In the genomic region with DNA sequence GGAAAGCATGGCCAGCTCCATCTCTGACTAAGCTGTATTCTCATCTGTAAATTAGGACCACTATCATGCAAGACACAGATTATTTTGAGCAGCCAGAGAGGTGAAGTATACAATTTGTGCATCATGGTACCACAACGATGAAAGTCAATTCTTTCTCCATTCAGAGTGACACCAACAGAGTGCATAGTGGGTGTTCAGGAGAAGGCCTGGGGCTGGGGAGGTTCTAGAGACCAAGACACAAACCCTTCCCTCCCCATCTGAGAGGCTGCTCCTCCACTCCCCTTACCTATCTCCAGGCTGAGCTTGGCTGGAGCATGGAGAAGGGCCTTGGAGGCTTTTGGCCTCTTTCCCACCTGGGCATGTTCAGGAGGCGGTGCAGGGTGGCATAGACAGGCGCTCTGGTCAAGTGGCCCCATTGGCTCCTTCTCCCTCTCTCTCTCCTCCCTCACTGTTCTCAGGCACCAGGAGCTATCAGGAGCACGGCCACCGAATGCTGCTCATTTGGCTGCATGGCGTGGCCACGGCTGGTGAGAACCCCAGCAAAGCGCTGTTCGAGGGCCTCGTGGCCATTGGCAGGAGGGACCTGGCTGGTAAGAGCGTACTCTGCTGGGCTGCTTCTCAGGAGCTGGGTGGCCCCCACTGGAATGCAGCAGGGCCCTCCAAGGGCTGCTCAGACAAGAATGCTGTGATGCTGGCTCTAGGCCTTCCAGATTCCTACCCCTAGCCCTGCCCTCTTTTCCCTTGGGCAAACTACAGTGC, we compare ENCODE assay signal across 19 cellular contexts. TPM values are rescaled to one million over a fixed set of nuclear protein-coding genes. Genes with fewer than 3 reads are reported as not detected.
A peak's percentile ranks its signal among the peaks of the same experiment; 100 is the strongest.
DNase-seq lines count a peak whose midpoint lies in the region; ATAC-seq, FAIRE-seq and TF ChIP-seq lines count a peak whose summit lies in the region.
"Had no signal": no experiment of that assay in that cellular context is flagged by ENCODE, and none has a peak within 500 bp of the region (broad histone marks: within the 10 kb centered on the region; RNA-seq: fewer than 3 reads in every experiment).

No MANE protein-coding gene starts in this region.

- H2AFZ ChIP-seq in Karpas-422 (ENCODE audit: low read length) (no peak overlapping the region), HepG2 (ENCODE audit: low read length) (no peak overlapping the region)

- H3K4me3 ChIP-seq in Karpas-422 (ENCODE audit: low read length), result no peak overlapping the region
- no peak overlapping the region for H3K4me3 ChIP-seq in HepG2 (replicated peaks in 1 of 3; ENCODE audit: insufficient read depth in 1 of 3, low read depth in 2 of 3, low read length in 3 of 3)
- no peak overlapping the region for H3K4me3 ChIP-seq in Caco-2 (ENCODE audit: low read depth, low read length)
- H3K4me3 ChIP-seq: esophagus muscularis mucosa had no signal

- no peaks in the 10 kb centered on the region for H3K9me3 ChIP-seq in Karpas-422 (ENCODE audit: low read length)
- H3K9me3 ChIP-seq in HepG2 (ENCODE audit: low read length), result no peaks in the 10 kb centered on the region
- no peaks in the 10 kb centered on the region for H3K9me3 ChIP-seq in Caco-2
- H3K9me3 ChIP-seq: esophagus muscularis mucosa had no signal

- in situ Hi-C loops in HepG2 (cut with HindIII; ENCODE audit: extremely low pct_ligation_motif_present, low pct_unique_long_range_greater_than_20kb), result no loop called here

- POLR2A ChIA-PET in HepG2 (lab: Yijun Ruan, JAX), result no interaction called here
- POLR2A ChIA-PET in Caco-2 (lab: Charles Lee), result no interaction called here

- H3K4me2 ChIP-seq in Karpas-422 (ENCODE audit: low read depth, low read length, poor library complexity, severe bottlenecking) (no peak overlapping the region), HepG2 (ENCODE audit: low read depth, low read length) (no peak overlapping the region)

- H3K9me3 Mint-ChIP-seq in stimulated activated memory B cell treated with anti-CD40 and anti-IgM and Interleukin-4, amounts not matched to agents 10 μg/mL and 1 μg/mL and 100 μg/mL, for 72 hours, result peaks cover 32% of the 10 kb centered on the region
- peaks cover 36% of the 10 kb centered on the region for H3K9me3 Mint-ChIP-seq in Caco-2 (ENCODE audit: unreplicated experiment)
- H3K9me3 Mint-ChIP-seq in activated T-helper 2 cell treated with anti-CD3 and anti-CD28 coated beads, Interferon-gamma antibody, Interleukin-2, Interleukin-4, amounts not matched to agents 10 μg/mL and 5 μg/mL and 100 μg/mL, durations not matched to agents 14 hours and 24 hours and 36 hours, result no peaks in the 10 kb centered on the region
- H3K9me3 Mint-ChIP-seq: activated naive CD4-positive, alpha-beta T cell treated with anti-CD3 and anti-CD28 coated beads for 36 hours had no signal

- no peak overlapping the region for H3K4me3 Mint-ChIP-seq in stimulated activated memory B cell treated with anti-CD40 and anti-IgM and Interleukin-4, amounts not matched to agents 10 μg/mL and 1 μg/mL and 100 μg/mL, for 72 hours
- H3K4me3 Mint-ChIP-seq in Caco-2 (ENCODE audit: unreplicated experiment), result no peak overlapping the region
- H3K4me3 Mint-ChIP-seq in activated T-helper 2 cell treated with anti-CD3 and anti-CD28 coated beads, Interferon-gamma antibody, Interleukin-2, Interleukin-4, amounts not matched to agents 10 μg/mL and 5 μg/mL and 100 μg/mL, durations not matched to agents 14 hours and 24 hours and 36 hours (ENCODE audit: low read depth), result no peak overlapping the region
- H3K4me3 Mint-ChIP-seq: activated naive CD4-positive, alpha-beta T cell treated with anti-CD3 and anti-CD28 coated beads for 36 hours had no signal

- H3K4me1 ChIP-seq in Karpas-422 (ENCODE audit: low read length) (no peaks in the 10 kb centered on the region), HepG2 (ENCODE audit: insufficient read depth, low read length) (0 out of 2 replicates have a peak, but pooled peaks cover 7% of the 10 kb centered on the region), Caco-2 (no peaks in the 10 kb centered on the region)
- H3K4me1 ChIP-seq: esophagus muscularis mucosa had no signal

- no peak for TF ChIP-seq RAD21 in HepG2 (CRISPR knock-in tag; IDR thresholded peaks at IDR 0.05)

- H4K20me1 ChIP-seq in Karpas-422 (ENCODE audit: insufficient read depth, low read depth, low read length) (no peaks in the 10 kb centered on the region), HepG2 (ENCODE audit: insufficient read depth, low read length) (no peaks in the 10 kb centered on the region)

- H3K27ac ChIP-seq in Karpas-422 (ENCODE audit: low read length) (no peak overlapping the region), HepG2 (ENCODE audit: extremely low read length, insufficient read depth, low read length) (no peak overlapping the region), substantia nigra (ENCODE audit: low read depth, low read length, poor library complexity, severe bottlenecking) (no peak overlapping the region)
- H3K27ac ChIP-seq: 22Rv1, esophagus muscularis mucosa had no signal

- BruUV-seq in HepG2 (replicated peaks; lab: Mats Ljungman, UMichigan) (no TSS peak), Caco-2 (replicated peaks; lab: Mats Ljungman, UMichigan) (no TSS peak)

- TF ChIP-seq POLR2A in HepG2 (IDR thresholded peaks at IDR 0.05; ENCODE audit: insufficient read depth in 1 of 2, low read depth in 2 of 2, low read length in 2 of 2), result no peak

- H3K27me3 ChIP-seq in Karpas-422 (ENCODE audit: low read length) (no peaks in the 10 kb centered on the region), HepG2 (ENCODE audit: control insufficient read depth in 1 of 2, insufficient read depth in 2 of 2, low read length in 2 of 2) (no peaks in the 10 kb centered on the region), Caco-2 (replicated peaks; ENCODE audit: control insufficient read depth, insufficient read depth, low read length) (no peaks in the 10 kb centered on the region)
- H3K27me3 ChIP-seq: esophagus muscularis mucosa had no signal

- CTCF ChIA-PET in HepG2 (lab: Yijun Ruan, JAX; ENCODE audit: low intra/inter-chr PET ratio, low total read pairs), result no interaction called here
- CTCF ChIA-PET in Caco-2 (lab: Charles Lee), result no interaction called here

- no peak for FAIRE-seq in HepG2 (lab: Jason Lieb, UNC)
- FAIRE-seq: H1 had no signal

- DNase-seq in NCI-H2029 (lab: John Stamatoyannopoulos, UW) (peak; percentile 5), NCI-H2029 treated with DMSO at 0.1 percent for 48 hours (lab: John Stamatoyannopoulos, UW) (no peak), Karpas-422 (peak; percentile 47), HepG2 (ENCODE audit: low spot score) (no peak), Caco-2 (no peak), substantia nigra (lab: John Stamatoyannopoulos, UW) (no peak)
- no peak for DNase-seq in activated T-helper 2 cell treated with anti-CD3 and anti-CD28 coated beads, Interferon-gamma antibody, Interleukin-2, Interleukin-4, amounts not matched to agents 10 μg/mL and 5 μg/mL and 100 μg/mL, durations not matched to agents 14 hours and 24 hours and 36 hours (ENCODE audit: low spot score)
- DNase-seq: activated CD4-positive, alpha-beta T cell treated with anti-CD3 and anti-CD28 coated beads, Interleukin-2, amount 50 U/mL, for 1 hour; activated naive CD4-positive, alpha-beta T cell treated with anti-CD3 and anti-CD28 coated beads for 36 hours; aorta; cerebellar nuclear complex; effector CD4-positive, alpha-beta T cell; NCI-H1694; occipital lobe; stimulated activated naive CD4-positive, alpha-beta T cell had no signal

- H3K9me2 ChIP-seq in Karpas-422 (replicated peaks; ENCODE audit: insufficient read depth, low read length), result no peaks in the 10 kb centered on the region

- WGBS in HepG2 (ENCODE audit: low lambda C conversion rate), result 84% methylated on average over 9 of the region's 11 CpGs

- H3K36me3 Mint-ChIP-seq in stimulated activated memory B cell treated with anti-CD40 and anti-IgM and Interleukin-4, amounts not matched to agents 10 μg/mL and 1 μg/mL and 100 μg/mL, for 72 hours, result peaks cover 28% of the 10 kb centered on the region
- H3K36me3 Mint-ChIP-seq in Caco-2 (ENCODE audit: insufficient read depth, unreplicated experiment), result peaks cover 6% of the 10 kb centered on the region
- H3K36me3 Mint-ChIP-seq in activated T-helper 2 cell treated with anti-CD3 and anti-CD28 coated beads, Interferon-gamma antibody, Interleukin-2, Interleukin-4, amounts not matched to agents 10 μg/mL and 5 μg/mL and 100 μg/mL, durations not matched to agents 14 hours and 24 hours and 36 hours (ENCODE audit: low read depth), result no peaks in the 10 kb centered on the region

- H3K27ac Mint-ChIP-seq in stimulated activated memory B cell treated with anti-CD40 and anti-IgM and Interleukin-4, amounts not matched to agents 10 μg/mL and 1 μg/mL and 100 μg/mL, for 72 hours, result peak overlapping the region; percentile 36
- H3K27ac Mint-ChIP-seq in Caco-2 (ENCODE audit: unreplicated experiment), result no peak overlapping the region
- H3K27ac Mint-ChIP-seq in activated T-helper 2 cell treated with anti-CD3 and anti-CD28 coated beads, Interferon-gamma antibody, Interleukin-2, Interleukin-4, amounts not matched to agents 10 μg/mL and 5 μg/mL and 100 μg/mL, durations not matched to agents 14 hours and 24 hours and 36 hours, result no peak overlapping the region
- H3K27ac Mint-ChIP-seq: activated naive CD4-positive, alpha-beta T cell treated with anti-CD3 and anti-CD28 coated beads for 36 hours had no signal

- no peaks in the 10 kb centered on the region for H3K27me3 Mint-ChIP-seq in stimulated activated memory B cell treated with anti-CD40 and anti-IgM and Interleukin-4, amounts not matched to agents 10 μg/mL and 1 μg/mL and 100 μg/mL, for 72 hours
- no peaks in the 10 kb centered on the region for H3K27me3 Mint-ChIP-seq in Caco-2 (ENCODE audit: insufficient read depth, unreplicated experiment)
- no peaks in the 10 kb centered on the region for H3K27me3 Mint-ChIP-seq in activated T-helper 2 cell treated with anti-CD3 and anti-CD28 coated beads, Interferon-gamma antibody, Interleukin-2, Interleukin-4, amounts not matched to agents 10 μg/mL and 5 μg/mL and 100 μg/mL, durations not matched to agents 14 hours and 24 hours and 36 hours (ENCODE audit: low read depth)

- H3K4me1 Mint-ChIP-seq in stimulated activated memory B cell treated with anti-CD40 and anti-IgM and Interleukin-4, amounts not matched to agents 10 μg/mL and 1 μg/mL and 100 μg/mL, for 72 hours, result peaks cover 38% of the 10 kb centered on the region
- peaks cover 24% of the 10 kb centered on the region for H3K4me1 Mint-ChIP-seq in Caco-2 (ENCODE audit: low read depth, unreplicated experiment)
- no peaks in the 10 kb centered on the region for H3K4me1 Mint-ChIP-seq in activated T-helper 2 cell treated with anti-CD3 and anti-CD28 coated beads, Interferon-gamma antibody, Interleukin-2, Interleukin-4, amounts not matched to agents 10 μg/mL and 5 μg/mL and 100 μg/mL, durations not matched to agents 14 hours and 24 hours and 36 hours (ENCODE audit: low read depth)

- H3K79me2 ChIP-seq in Karpas-422 (ENCODE audit: low read length), result no peaks in the 10 kb centered on the region
- H3K79me2 ChIP-seq in HepG2 (ENCODE audit: insufficient read depth, low read length), result no peaks in the 10 kb centered on the region

- TF ChIP-seq EP300 in HepG2 (IDR thresholded peaks at IDR 0.05; ENCODE audit: low read depth in 2 of 2, low read length in 2 of 2), result no peak
- no peak for TF ChIP-seq EP300 in HepG2 (CRISPR knock-in tag; IDR thresholded peaks at IDR 0.05; ENCODE audit: borderline replicate concordance)

- TF ChIP-seq CTCF in HepG2 (CRISPR knock-in tag; IDR thresholded peaks at IDR 0.05), result no peak
- no peak for TF ChIP-seq CTCF in Caco-2 (IDR thresholded peaks at IDR 0.05; ENCODE audit: insufficient read depth in 1 of 2, low read depth in 1 of 2, low read length in 1 of 2, severe bottlenecking in 1 of 2, unreplicated experiment in 1 of 2)

- H3K36me3 ChIP-seq in Karpas-422 (ENCODE audit: insufficient read depth, low read length) (no peaks in the 10 kb centered on the region), HepG2 (replicated peaks in 1 of 2; ENCODE audit: control insufficient read depth in 1 of 2, insufficient read depth in 2 of 2, low read length in 2 of 2) (no peaks in the 10 kb centered on the region), Caco-2 (ENCODE audit: control insufficient read depth, insufficient read depth, low read length) (no peaks in the 10 kb centered on the region)

- intact Hi-C loops in HepG2 (cut with micrococcal nuclease; ENCODE audit: unreplicated experiment) (no loop called here), Caco-2 (cut with micrococcal nuclease; ENCODE audit: unreplicated experiment) (loop anchor here (10.0 kb wide), 1 partner anchor 85 kb away; no protein-coding TSS in a partner anchor)
- intact Hi-C loops in activated T-helper 2 cell treated with anti-CD3 and anti-CD28 coated beads, Interferon-gamma antibody, Interleukin-2, Interleukin-4, amounts not matched to agents 10 μg/mL and 5 μg/mL and 100 μg/mL, durations not matched to agents 14 hours and 24 hours and 36 hours (cut with micrococcal nuclease), result no loop called here

- ATAC-seq in HepG2, result peak; percentile 50
- peak; percentile 41 for ATAC-seq in stimulated activated memory B cell treated with anti-CD40 and anti-IgM and Interleukin-4, amounts not matched to agents 10 μg/mL and 1 μg/mL and 100 μg/mL, for 72 hours

- no peak overlapping the region for H3K9ac ChIP-seq in Karpas-422 (ENCODE audit: low read length)
- H3K9ac ChIP-seq in HepG2 (ENCODE audit: insufficient read depth, low read depth, low read length), result no peak overlapping the region

RNA-seq across cellular contexts. Expression of a gene that starts 37.9 kb away (rescaled TPM):
- 1.8 TPM in 2 replicates for total RNA-seq in Karpas-422 (2014; rRNA removed; shearing (Covaris generic); ENCODE audit: low replicate concordance)
- total RNA-seq in HepG2 (2016; rRNA removed; fragmentation: Illumina TruSeq; extraction: Trizol) (0.11 TPM in 2 replicates), Caco-2 (2022) (1.3 and 1.6 TPM in 2 replicates)
- total RNA-seq in HepG2 (2016; cell fraction: cytosol; rRNA removed; fragmentation: Illumina TruSeq; extraction: Trizol; ENCODE audit: low read depth), result not detected in 2 replicates
- 0.09 TPM in 1 of 2 replicates, not detected in the other for total RNA-seq in HepG2 (2016; cell fraction: insoluble cytoplasmic fraction; rRNA removed; fragmentation: Illumina TruSeq; extraction: Trizol)
- total RNA-seq in HepG2 (2016; cell fraction: membrane; rRNA removed; fragmentation: Illumina TruSeq; extraction: Trizol), result not detected in 2 replicates
- not detected in 2 replicates for total RNA-seq in HepG2 (2016; cell fraction: nucleus; rRNA removed; fragmentation: Illumina TruSeq; extraction: Trizol)
- 0.17 and 0.48 TPM in 2 replicates for polyA plus RNA-seq in HepG2 (2011; rRNA removed)
- 0.19 and 0.23 TPM in 2 replicates for polyA plus RNA-seq in HepG2 (2011; cell fraction: cytosol; rRNA removed)
- 1.3 and 1.5 TPM in 2 replicates for polyA plus RNA-seq in HepG2 (2011; cell fraction: nucleus; rRNA removed)
- polyA plus RNA-seq in HepG2 (2012), result 0.21 and 0.31 TPM in 2 replicates
- not detected in 2 replicates for polyA plus RNA-seq in HepG2 (2016; cell fraction: cytosol; fragmentation: Illumina TruSeq; extraction: Trizol; ENCODE audit: low read depth)
- polyA plus RNA-seq in HepG2 (2016; cell fraction: insoluble cytoplasmic fraction; fragmentation: Illumina TruSeq; extraction: Trizol; ENCODE audit: low read depth), result not detected in 2 replicates
- polyA plus RNA-seq in HepG2 (2016; cell fraction: membrane; fragmentation: Illumina TruSeq; extraction: Trizol; ENCODE audit: low read depth), result not detected in 2 replicates
- polyA plus RNA-seq in HepG2 (2016; cell fraction: nucleus; fragmentation: Illumina TruSeq; extraction: Trizol; ENCODE audit: insufficient read depth, low read depth), result not detected in 2 replicates
- polyA minus RNA-seq in HepG2 (2011; rRNA and poly(A)+ RNA removed; ENCODE audit: low replicate concordance), result 0.40 TPM in 2 replicates
- not detected in 2 replicates for polyA minus RNA-seq in HepG2 (2011; cell fraction: cytosol; rRNA and poly(A)+ RNA removed)
- polyA minus RNA-seq in HepG2 (2011; cell fraction: nucleus; rRNA and poly(A)+ RNA removed), result not detected in 2 replicates
- total RNA-seq in activated T-helper 2 cell treated with anti-CD3 and anti-CD28 coated beads, Interferon-gamma antibody, Interleukin-2, Interleukin-4, amounts not matched to agents 10 μg/mL and 5 μg/mL and 100 μg/mL, durations not matched to agents 14 hours and 24 hours and 36 hours, result 2.2 and 2.5 TPM in 2 replicates

RNA-seq across cellular contexts. Expression of a gene that starts 40.2 kb away (rescaled TPM):
- 93.0 and 111 TPM in 2 replicates for total RNA-seq in Karpas-422 (2014; rRNA removed; shearing (Covaris generic); ENCODE audit: low replicate concordance)
- total RNA-seq in HepG2 (2016; rRNA removed; fragmentation: Illumina TruSeq; extraction: Trizol) (42.4 and 53.0 TPM in 2 replicates), Caco-2 (2022) (69.4 and 72.9 TPM in 2 replicates)
- total RNA-seq in HepG2 (2016; cell fraction: cytosol; rRNA removed; fragmentation: Illumina TruSeq; extraction: Trizol; ENCODE audit: low read depth), result 56.6 and 57.5 TPM in 2 replicates
- total RNA-seq in HepG2 (2016; cell fraction: insoluble cytoplasmic fraction; rRNA removed; fragmentation: Illumina TruSeq; extraction: Trizol), result 43.5 and 50.8 TPM in 2 replicates
- total RNA-seq in HepG2 (2016; cell fraction: membrane; rRNA removed; fragmentation: Illumina TruSeq; extraction: Trizol), result 111 and 115 TPM in 2 replicates
- 31.3 and 35.8 TPM in 2 replicates for total RNA-seq in HepG2 (2016; cell fraction: nucleus; rRNA removed; fragmentation: Illumina TruSeq; extraction: Trizol)
- 29.1 and 36.7 TPM in 2 replicates for polyA plus RNA-seq in HepG2 (2011; rRNA removed)
- polyA plus RNA-seq in HepG2 (2011; cell fraction: cytosol; rRNA removed), result 41.8 and 47.6 TPM in 2 replicates
- polyA plus RNA-seq in HepG2 (2011; cell fraction: nucleus; rRNA removed), result 13.3 and 18.4 TPM in 2 replicates
- 33.1 and 45.9 TPM in 2 replicates for polyA plus RNA-seq in HepG2 (2012)
- polyA plus RNA-seq in HepG2 (2016; cell fraction: cytosol; fragmentation: Illumina TruSeq; extraction: Trizol; ENCODE audit: low read depth), result 99.2 and 108 TPM in 2 replicates
- polyA plus RNA-seq in HepG2 (2016; cell fraction: insoluble cytoplasmic fraction; fragmentation: Illumina TruSeq; extraction: Trizol; ENCODE audit: low read depth), result 81.6 and 86.6 TPM in 2 replicates
- polyA plus RNA-seq in HepG2 (2016; cell fraction: membrane; fragmentation: Illumina TruSeq; extraction: Trizol; ENCODE audit: low read depth), result 164 and 173 TPM in 2 replicates
- polyA plus RNA-seq in HepG2 (2016; cell fraction: nucleus; fragmentation: Illumina TruSeq; extraction: Trizol; ENCODE audit: insufficient read depth, low read depth), result 60.9 and 72.5 TPM in 2 replicates
- polyA minus RNA-seq in HepG2 (2011; rRNA and poly(A)+ RNA removed; ENCODE audit: low replicate concordance), result 29.3 and 66.6 TPM in 2 replicates
- polyA minus RNA-seq in HepG2 (2011; cell fraction: cytosol; rRNA and poly(A)+ RNA removed), result 21.4 and 25.0 TPM in 2 replicates
- polyA minus RNA-seq in HepG2 (2011; cell fraction: nucleus; rRNA and poly(A)+ RNA removed), result 20.6 and 27.8 TPM in 2 replicates
- total RNA-seq in activated T-helper 2 cell treated with anti-CD3 and anti-CD28 coated beads, Interferon-gamma antibody, Interleukin-2, Interleukin-4, amounts not matched to agents 10 μg/mL and 5 μg/mL and 100 μg/mL, durations not matched to agents 14 hours and 24 hours and 36 hours, result 61.4 and 63.1 TPM in 2 replicates

Comparison
In these comparisons a context has a peak if more than half of its experiments do, and no peak if none do; other contexts are left out.
1. DNase-seq: peak in NCI-H2029 (single experiment) and Karpas-422 (single experiment); none in NCI-H2029 treated with DMSO at 0.1 percent for 48 hours (single experiment), HepG2 (single experiment), Caco-2 (0 of 2), substantia nigra (0 of 49) and activated T-helper 2 cell treated with anti-CD3 and anti-CD28 coated beads, Interferon-gamma antibody, Interleukin-2, Interleukin-4, amounts not matched to agents 10 μg/mL and 5 μg/mL and 100 μg/mL, durations not matched to agents 14 hours and 24 hours and 36 hours (single experiment).